Comparison of ENCODE assay signal across 27 cellular contexts in the genomic region with DNA sequence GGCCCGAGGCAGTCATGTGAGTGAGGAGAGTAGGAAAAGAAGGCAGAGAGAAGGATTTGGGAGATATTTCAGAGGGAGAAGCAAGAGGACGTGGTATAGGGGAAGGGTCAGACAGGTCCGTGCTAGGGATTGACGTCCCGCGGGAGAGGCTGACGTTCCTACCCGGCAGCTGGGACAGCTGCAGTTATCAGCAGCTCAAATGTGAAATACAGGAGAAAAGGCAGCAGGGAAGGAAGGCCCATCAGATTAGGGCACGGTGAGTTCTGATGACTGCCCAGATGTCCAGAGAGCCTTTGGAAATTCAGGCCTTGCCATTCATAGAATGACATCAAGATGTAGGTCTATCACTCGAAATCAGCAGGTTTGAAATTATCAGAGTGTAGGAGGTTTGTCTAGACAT.
A peak's percentile ranks its signal among the peaks of the same experiment; 100 is the strongest.
DNase-seq lines count a peak whose midpoint lies in the region; ATAC-seq and TF ChIP-seq lines count a peak whose summit lies in the region.
"Had no signal": no experiment of that assay in that cellular context is flagged by ENCODE, and none has a peak within 500 bp of the region (broad histone marks: within the 10 kb centered on the region; RNA-seq: fewer than 3 reads in every experiment).

No MANE protein-coding gene starts in this region.

- peak overlapping the region; percentile 5 for H3K27ac Mint-ChIP-seq in dendritic cell treated with granulocyte-macrophage colony-stimulating factor and Interleukin-4, amounts not matched to agents 40 ng/mL and 50 ng/mL, for 4 days
- H3K27ac Mint-ChIP-seq in activated T-helper 2 cell treated with anti-CD3 and anti-CD28 coated beads, Interferon-gamma antibody, Interleukin-2, Interleukin-4, amounts not matched to agents 10 μg/mL and 5 μg/mL and 100 μg/mL, durations not matched to agents 14 hours and 24 hours and 36 hours, result no peak overlapping the region
- H3K27ac Mint-ChIP-seq: CD8-positive, alpha-beta T cell had no signal

- peaks cover 38% of the 10 kb centered on the region for H3K4me1 Mint-ChIP-seq in dendritic cell treated with granulocyte-macrophage colony-stimulating factor and Interleukin-4, amounts not matched to agents 40 ng/mL and 50 ng/mL, for 4 days (ENCODE audit: low read depth)
- no peaks in the 10 kb centered on the region for H3K4me1 Mint-ChIP-seq in activated T-helper 2 cell treated with anti-CD3 and anti-CD28 coated beads, Interferon-gamma antibody, Interleukin-2, Interleukin-4, amounts not matched to agents 10 μg/mL and 5 μg/mL and 100 μg/mL, durations not matched to agents 14 hours and 24 hours and 36 hours (ENCODE audit: low read depth)

- no peak overlapping the region for H3K18ac ChIP-seq in trophoblast cell (ENCODE audit: low read length)

- no peak for TF ChIP-seq CTCF in RWPE2 (IDR thresholded peaks at IDR 0.05; ENCODE audit: poor library complexity, severe bottlenecking)

- H3K9ac ChIP-seq in BLaER1 treated with 17β-estradiol and CSF1 and Interleukin-3, amounts not matched to agents 10 nM and 100 nM, result 0 out of 22 replicates have a peak overlapping the region, but pooled peaks of 3 of the 11 experiments have one; percentile 3 to 27 (median 3)
- no peak overlapping the region for H3K9ac ChIP-seq in trophoblast cell (ENCODE audit: low read length)

- no peak overlapping the region for H3K14ac ChIP-seq in trophoblast cell (ENCODE audit: low read length)

- no peaks in the 10 kb centered on the region for H3K27me3 ChIP-seq in BLaER1 treated with 17β-estradiol and CSF1 and Interleukin-3, amounts not matched to agents 10 nM and 100 nM
- no peaks in the 10 kb centered on the region for H3K27me3 ChIP-seq in RWPE2 (ENCODE audit: insufficient read depth, poor library complexity, severe bottlenecking)
- H3K27me3 ChIP-seq in trophoblast cell (ENCODE audit: insufficient read depth, low read length), result no peaks in the 10 kb centered on the region

- no peak overlapping the region for H4K12ac ChIP-seq in trophoblast cell (ENCODE audit: low read depth, low read length)

- no CpG with 5 or more reads among the region's 10 CpGs for WGBS in trophoblast cell (ENCODE audit: extremely low coverage, insufficient coverage, insufficient read length)

- H3K79me2 ChIP-seq in trophoblast cell (ENCODE audit: control insufficient read depth, insufficient read depth, low read length, poor library complexity), result no peaks in the 10 kb centered on the region

- DNase-seq in RWPE2 (ENCODE audit: low spot score), result no peak
- DNase-seq in trophoblast cell, result peak; percentile 30 to 66
- DNase-seq in activated T-helper 2 cell treated with anti-CD3 and anti-CD28 coated beads, Interferon-gamma antibody, Interleukin-2, Interleukin-4, amounts not matched to agents 10 μg/mL and 5 μg/mL and 100 μg/mL, durations not matched to agents 14 hours and 24 hours and 36 hours (ENCODE audit: low spot score), result no peak
- no peak for DNase-seq in HuH-7.5 (ENCODE audit: low spot score)
- DNase-seq in stimulated activated CD4-positive, alpha-beta T cell treated with anti-CD3 and anti-CD28 coated beads, Interleukin-4, amount 100 ng/mL, for 24 hours, result no peak
- DNase-seq: Caco-2; CD8-positive, alpha-beta T cell; EL; GDM1; KBM-7; MM.1S; NCI-H1048; NCI-H1417; NCI-H1694; NCI-H2029 treated with DMSO at 0.1 percent for 48 hours; NCI-H446 treated with DMSO at 0.1 percent for 48 hours; NCI-H526; NCI-H82; PC-9; Right ventricle myocardium superior had no signal

- no peak overlapping the region for H2BK5ac ChIP-seq in trophoblast cell (ENCODE audit: low read depth, low read length, poor library complexity)

- H3K4me2 ChIP-seq in BLaER1 treated with 17β-estradiol and CSF1 and Interleukin-3, amounts not matched to agents 10 nM and 100 nM, result peak overlapping the region; percentile 72 to 91 (median 83)
- no peak overlapping the region for H3K4me2 ChIP-seq in trophoblast cell (ENCODE audit: low read length)
- H3K4me2 ChIP-seq: A549, PC-9 had no signal

- intact Hi-C loops in dendritic cell treated with granulocyte-macrophage colony-stimulating factor and Interleukin-4, amounts not matched to agents 40 ng/mL and 50 ng/mL, for 4 days (cut with micrococcal nuclease), result loop anchor here (5.0 kb wide), 1 partner anchor 41 kb away; no protein-coding TSS in a partner anchor
- intact Hi-C loops in activated T-helper 2 cell treated with anti-CD3 and anti-CD28 coated beads, Interferon-gamma antibody, Interleukin-2, Interleukin-4, amounts not matched to agents 10 μg/mL and 5 μg/mL and 100 μg/mL, durations not matched to agents 14 hours and 24 hours and 36 hours (cut with micrococcal nuclease), result no loop called here

- H3K9me3 ChIP-seq in BLaER1 treated with 17β-estradiol and CSF1 and Interleukin-3, amounts not matched to agents 10 nM and 100 nM (replicated peaks in 1 of 11), result peaks cover 0 to 22% (median 14%) of the 10 kb centered on the region in 11 experiments; a peak in 15 of 22 replicates
- H3K9me3 ChIP-seq in RWPE2 (ENCODE audit: severe bottlenecking), result no peaks in the 10 kb centered on the region
- peaks cover 2% of the 10 kb centered on the region for H3K9me3 ChIP-seq in trophoblast cell (ENCODE audit: insufficient read depth, low read depth, low read length)
- H3K9me3 ChIP-seq: A549, Caco-2, SJSA1 had no signal

- peaks cover 44 to 60% (median 49%) of the 10 kb centered on the region in 10 experiments for H3K4me1 ChIP-seq in BLaER1 treated with 17β-estradiol and CSF1 and Interleukin-3, amounts not matched to agents 10 nM and 100 nM
- peaks cover 23% of the 10 kb centered on the region for H3K4me1 ChIP-seq in RWPE2 (ENCODE audit: insufficient read depth, poor library complexity, severe bottlenecking)
- no peaks in the 10 kb centered on the region for H3K4me1 ChIP-seq in trophoblast cell (ENCODE audit: control insufficient read depth in 1 of 2, insufficient read depth in 2 of 2, low read length in 2 of 2)
- H3K4me1 ChIP-seq: SJSA1 had no signal

- no peak for ATAC-seq in RWPE2 (ENCODE audit: low read depth)
- ATAC-seq: A549; CD8-positive, alpha-beta T cell; GM12878; HCT116 had no signal

- H2AK5ac ChIP-seq in trophoblast cell (ENCODE audit: low read length), result no peak overlapping the region

- H3K4me3 ChIP-seq in BLaER1 treated with 17β-estradiol and CSF1 and Interleukin-3, amounts not matched to agents 10 nM and 100 nM, result no peak overlapping the region
- H3K4me3 ChIP-seq in RWPE2 (ENCODE audit: severe bottlenecking), result no peak overlapping the region
- H3K4me3 ChIP-seq in trophoblast cell (ENCODE audit: low read depth, low read length), result no peak overlapping the region
- H3K4me3 ChIP-seq: A549, GM12878, PC-9, SJSA1 had no signal

- H4K8ac ChIP-seq in trophoblast cell (ENCODE audit: low read depth, low read length), result no peak overlapping the region

- no peak overlapping the region for H2BK120ac ChIP-seq in trophoblast cell (ENCODE audit: insufficient read depth, low read length, poor library complexity)

- peaks cover 0 to 16% (median 0%) of the 10 kb centered on the region in 11 experiments; a peak in 2 of 22 replicates for H3K36me3 ChIP-seq in BLaER1 treated with 17β-estradiol and CSF1 and Interleukin-3, amounts not matched to agents 10 nM and 100 nM
- H3K36me3 ChIP-seq in RWPE2 (ENCODE audit: low read depth) (no peaks in the 10 kb centered on the region), trophoblast cell (ENCODE audit: control insufficient read depth in 1 of 2, insufficient read depth in 2 of 2, low read length in 2 of 2) (no peaks in the 10 kb centered on the region)
- H3K36me3 ChIP-seq: SJSA1 had no signal

- no peak overlapping the region for H3K23ac ChIP-seq in trophoblast cell (ENCODE audit: low read length)

- no peaks in the 10 kb centered on the region for H3K36me3 Mint-ChIP-seq in dendritic cell treated with granulocyte-macrophage colony-stimulating factor and Interleukin-4, amounts not matched to agents 40 ng/mL and 50 ng/mL, for 4 days (ENCODE audit: low read depth)
- no peaks in the 10 kb centered on the region for H3K36me3 Mint-ChIP-seq in activated T-helper 2 cell treated with anti-CD3 and anti-CD28 coated beads, Interferon-gamma antibody, Interleukin-2, Interleukin-4, amounts not matched to agents 10 μg/mL and 5 μg/mL and 100 μg/mL, durations not matched to agents 14 hours and 24 hours and 36 hours (ENCODE audit: low read depth)
- H3K36me3 Mint-ChIP-seq: CD8-positive, alpha-beta T cell had no signal

- no peak overlapping the region for H4K91ac ChIP-seq in trophoblast cell (ENCODE audit: low read depth, low read length)

- peak overlapping the region in 10 of 11 experiments; percentile 65 to 99 (median 89); a peak in 20 of 22 replicates for H3K27ac ChIP-seq in BLaER1 treated with 17β-estradiol and CSF1 and Interleukin-3, amounts not matched to agents 10 nM and 100 nM
- H3K27ac ChIP-seq in RWPE2 (ENCODE audit: poor library complexity, severe bottlenecking) (peak overlapping the region; percentile 77), trophoblast cell (ENCODE audit: low read depth, low read length) (no peak overlapping the region)
- H3K27ac ChIP-seq: C4-2B, PC-9, SJSA1 had no signal

- no peaks in the 10 kb centered on the region for H3K9me3 Mint-ChIP-seq in dendritic cell treated with granulocyte-macrophage colony-stimulating factor and Interleukin-4, amounts not matched to agents 40 ng/mL and 50 ng/mL, for 4 days
- no peaks in the 10 kb centered on the region for H3K9me3 Mint-ChIP-seq in activated T-helper 2 cell treated with anti-CD3 and anti-CD28 coated beads, Interferon-gamma antibody, Interleukin-2, Interleukin-4, amounts not matched to agents 10 μg/mL and 5 μg/mL and 100 μg/mL, durations not matched to agents 14 hours and 24 hours and 36 hours
- H3K9me3 Mint-ChIP-seq: CD8-positive, alpha-beta T cell had no signal

- H2AFZ ChIP-seq in trophoblast cell (ENCODE audit: insufficient read depth, low read length, poor library complexity), result no peak overlapping the region
- H2AFZ ChIP-seq: PC-9 had no signal

- H3K4me3 Mint-ChIP-seq in dendritic cell treated with granulocyte-macrophage colony-stimulating factor and Interleukin-4, amounts not matched to agents 40 ng/mL and 50 ng/mL, for 4 days, result no peak overlapping the region
- no peak overlapping the region for H3K4me3 Mint-ChIP-seq in activated T-helper 2 cell treated with anti-CD3 and anti-CD28 coated beads, Interferon-gamma antibody, Interleukin-2, Interleukin-4, amounts not matched to agents 10 μg/mL and 5 μg/mL and 100 μg/mL, durations not matched to agents 14 hours and 24 hours and 36 hours (ENCODE audit: low read depth)
- H3K4me3 Mint-ChIP-seq: CD8-positive, alpha-beta T cell had no signal

- H3K27me3 Mint-ChIP-seq in dendritic cell treated with granulocyte-macrophage colony-stimulating factor and Interleukin-4, amounts not matched to agents 40 ng/mL and 50 ng/mL, for 4 days, result no peaks in the 10 kb centered on the region
- H3K27me3 Mint-ChIP-seq in activated T-helper 2 cell treated with anti-CD3 and anti-CD28 coated beads, Interferon-gamma antibody, Interleukin-2, Interleukin-4, amounts not matched to agents 10 μg/mL and 5 μg/mL and 100 μg/mL, durations not matched to agents 14 hours and 24 hours and 36 hours (ENCODE audit: low read depth), result peaks cover 12% of the 10 kb centered on the region

- H3K4ac ChIP-seq in trophoblast cell (ENCODE audit: low read depth, low read length), result no peak overlapping the region

- no peaks in the 10 kb centered on the region for H4K20me1 ChIP-seq in BLaER1 treated with 17β-estradiol and CSF1 and Interleukin-3, amounts not matched to agents 10 nM and 100 nM

- no peaks in the 10 kb centered on the region for H3K79me1 ChIP-seq in trophoblast cell (ENCODE audit: low read length)

- H2BK12ac ChIP-seq in trophoblast cell (ENCODE audit: low read length), result no peak overlapping the region

Comparison
In these comparisons a context has a peak if more than half of its experiments do, and no peak if none do; other contexts are left out.
1. DNase-seq: peak in trophoblast cell (2 of 2); none in RWPE2 (single experiment), activated T-helper 2 cell treated with anti-CD3 and anti-CD28 coated beads, Interferon-gamma antibody, Interleukin-2, Interleukin-4, amounts not matched to agents 10 μg/mL and 5 μg/mL and 100 μg/mL, durations not matched to agents 14 hours and 24 hours and 36 hours (single experiment), HuH-7.5 (single experiment) and stimulated activated CD4-positive, alpha-beta T cell treated with anti-CD3 and anti-CD28 coated beads, Interleukin-4, amount 100 ng/mL, for 24 hours (single experiment).